In genomic region chr1:6360517-6360916, GRCh38 we compare ENCODE assay signal across 11 cellular contexts. TPM values are rescaled to one million over a fixed set of nuclear protein-coding genes. Genes with fewer than 3 reads are reported as not detected.
DNase-seq lines count a peak whose midpoint lies in the region; ATAC-seq, FAIRE-seq and TF ChIP-seq lines count a peak whose summit lies in the region.
"Had no signal": no experiment of that assay in that cellular context is flagged by ENCODE, and none has a peak within 500 bp of the region (broad histone marks: within the 10 kb centered on the region; RNA-seq: fewer than 3 reads in every experiment).

No MANE protein-coding gene starts in this region.

- no peak overlapping the region for H3K4me3 Mint-ChIP-seq in GM23338

- H3K9me3 Mint-ChIP-seq in GM23338, result 0 out of 3 replicates have a peak, but pooled peaks cover 3% of the 10 kb centered on the region

- TF ChIP-seq POLR2A in spleen (IDR thresholded peaks at IDR 0.05), result no peak

- H3K27me3 Mint-ChIP-seq in GM23338 (ENCODE audit: insufficient read depth, low read depth, poor library complexity), result peaks cover 27% of the 10 kb centered on the region

- H3K4me1 Mint-ChIP-seq in GM23338, result peaks cover 43% of the 10 kb centered on the region

- WGBS in spleen, 5 donors, result 40 to 71% (median 57%) methylated on average over 8 of the region's 8 CpGs

- no peaks in the 10 kb centered on the region for H3K9me2 ChIP-seq in GM23338 (ENCODE audit: insufficient read depth)

- no peak for FAIRE-seq in kidney (lab: Jason Lieb, UNC)

- ATAC-seq in GM23338, result no peak

- DNase-seq in GM23338 (ENCODE audit: low spot score) (no peak), kidney (no peak), spleen (no peak), AG20443 (ENCODE audit: low spot score) (no peak), HT-29 (ENCODE audit: low spot score) (no peak)
- DNase-seq in activated effector memory CD4-positive, alpha-beta T cell treated with Interleukin-2 at 50 U/mL for 16 hours, result no peak
- DNase-seq: NCI-H1105 treated with DMSO at 0.1 percent for 48 hours; stimulated activated CD4-positive, alpha-beta T cell treated with anti-CD3 and anti-CD28 coated beads, Interleukin-4, amount 100 ng/mL, for 4 hours had no signal

- H3K27me3 ChIP-seq in GM23338 (ENCODE audit: insufficient read depth), result no peaks in the 10 kb centered on the region
- no peaks in the 10 kb centered on the region for H3K27me3 ChIP-seq in spleen (replicated peaks in 1 of 7)

- H3K4me2 ChIP-seq in GM23338, result no peak overlapping the region

- H3K9me3 ChIP-seq in kidney (ENCODE audit: control insufficient read depth in 1 of 2, low read length in 2 of 2) (no peaks in the 10 kb centered on the region), spleen (no peaks in the 10 kb centered on the region)

- H3K27ac ChIP-seq in GM23338 (ENCODE audit: low read depth) (peak overlapping the region; percentile 66), VCaP (peak overlapping the region; percentile 76), kidney (ENCODE audit: low read depth in 2 of 2, low read length in 2 of 2) (peak overlapping the region; percentile 85 to 88), spleen (peak overlapping the region; percentile 61 to 89 (median 86))

- H3K4me1 ChIP-seq in GM23338 (ENCODE audit: insufficient read depth), result peaks cover 22% of the 10 kb centered on the region
- H3K4me1 ChIP-seq in kidney (ENCODE audit: control insufficient read depth in 1 of 2, insufficient read depth in 1 of 2, low read depth in 1 of 2, low read length in 2 of 2), result peaks cover 35 to 39% of the 10 kb centered on the region in 2 donors
- H3K4me1 ChIP-seq in spleen, result peaks cover 28 to 84% (median 47%) of the 10 kb centered on the region in 6 donors

- peaks cover 17% of the 10 kb centered on the region for H3K36me3 Mint-ChIP-seq in GM23338 (ENCODE audit: low read depth)

- H3F3A ChIP-seq in GM23338 (replicated peaks; ENCODE audit: low read depth), result no peaks in the 10 kb centered on the region

- peaks cover 25% of the 10 kb centered on the region for H4K20me1 ChIP-seq in GM23338 (replicated peaks; ENCODE audit: insufficient read depth)

- TF ChIP-seq CTCF in GM23338 (conservative IDR thresholded peaks at IDR 0.05; ENCODE audit: low read depth in 2 of 2), result no peak
- no peak for TF ChIP-seq CTCF in VCaP (conservative IDR thresholded peaks at IDR 0.05)
- TF ChIP-seq CTCF in kidney (IDR thresholded peaks at IDR 0.05; ENCODE audit: borderline replicate concordance, extremely low read depth, insufficient read depth), result no peak
- TF ChIP-seq CTCF in spleen (IDR thresholded peaks at IDR 0.05 in 8 of 11, conservative IDR thresholded peaks at IDR 0.05 in 3 of 11), result no peak

- intact Hi-C loops in kidney (cut with DNase I), result no loop called here
- intact Hi-C loops in spleen (cut with DNase I; ENCODE audit: low total_unique reads), result loop anchor here (5.0 kb wide), 1 partner anchor 42 kb away; no protein-coding TSS in a partner anchor

- H3K79me2 ChIP-seq in GM23338 (replicated peaks; ENCODE audit: insufficient read depth), result peaks cover 63% of the 10 kb centered on the region

- H3K4me3 ChIP-seq in GM23338, result no peak overlapping the region
- H3K4me3 ChIP-seq in kidney (ENCODE audit: low read length in 2 of 2), result peak overlapping the region; percentile 26 to 42
- H3K4me3 ChIP-seq in spleen, result no peak overlapping the region
- H3K4me3 ChIP-seq: lung had no signal

- H3K27ac Mint-ChIP-seq in GM23338, result peak overlapping the region; percentile 81

- H3K36me3 ChIP-seq in GM23338 (ENCODE audit: insufficient read depth) (no peaks in the 10 kb centered on the region), kidney (ENCODE audit: control insufficient read depth in 1 of 2, insufficient read depth in 2 of 2, low read length in 2 of 2) (no peaks in the 10 kb centered on the region), spleen (no peaks in the 10 kb centered on the region)

- H2AFZ ChIP-seq in GM23338, result no peak overlapping the region

- peak overlapping the region in 1 of 2 donors; percentile 78 for H3K9ac ChIP-seq in kidney (ENCODE audit: low read length in 2 of 2)

TF ChIP-seq in GM23338, 12 proteins besides CTCF, POLR2A, EP300 and RAD21 (continues in another document):
- TF ChIP-seq POLR2AphosphoS5 (IDR thresholded peaks at IDR 0.05; ENCODE audit: low read depth) (no peak), ZNF114 (CRISPR knock-in tag; IDR thresholded peaks at IDR 0.05) (no peak), ZNF331 (CRISPR knock-in tag; IDR thresholded peaks at IDR 0.05; ENCODE audit: low read depth) (no peak), ZNF462 (CRISPR knock-in tag; IDR thresholded peaks at IDR 0.05) (no peak), JUNB (IDR thresholded peaks at IDR 0.05; ENCODE audit: unreplicated experiment) (no peak), EZH2phosphoT487 (IDR thresholded peaks at IDR 0.05; ENCODE audit: unreplicated experiment) (no peak)

RNA-seq across cellular contexts. Expression of gene ACOT7, which starts 33.0 kb away (rescaled TPM):
- 167 and 172 TPM in 2 replicates for total RNA-seq in GM23338 (2014; rRNA removed; shearing (Covaris generic))
- 169 TPM in 2 replicates for polyA plus RNA-seq in GM23338 (2016; fragmentation: Nextera tagmentation; extraction: Ambion mirVana)
- total RNA-seq in kidney, result 23.0 TPM
- polyA plus RNA-seq in kidney (ENCODE audit: insufficient read depth, low read depth, low replicate concordance), result 135 TPM
- total RNA-seq in spleen, result 10 to 100 TPM; 11.3 to 31.5 (median 18.1) TPM
- 10 to 100 TPM; 10.6 to 26.7 (median 22.5) TPM for polyA plus RNA-seq in spleen
- total RNA-seq in HT-29 (2014; rRNA removed; shearing (Covaris generic)), result 31.7 and 33.9 TPM in 2 replicates

RNA-seq across cellular contexts. Expression of gene HES2, which starts 59.2 kb away (rescaled TPM):
- 1.2 and 1.6 TPM in 2 replicates for total RNA-seq in GM23338 (2014; rRNA removed; shearing (Covaris generic))
- polyA plus RNA-seq in GM23338 (2016; fragmentation: Nextera tagmentation; extraction: Ambion mirVana) (1.1 and 2.1 TPM in 2 replicates), kidney (ENCODE audit: insufficient read depth, low read depth, low replicate concordance) (1.6 TPM), spleen (1 to 10 TPM in 1 of 3 donors, under 1 TPM in 1, not detected in 1; 0.02 to 1.3 TPM)
- total RNA-seq in kidney (1.3 TPM), spleen (under 1 TPM in 2 of 7 donors, not detected in 5; 0.22 to 0.26 TPM)
- 0.16 TPM in 1 of 2 replicates, not detected in the other for total RNA-seq in HT-29 (2014; rRNA removed; shearing (Covaris generic))
- total RNA-seq: Right ventricle myocardium inferior had no signal

Comparison
In these comparisons a context has a peak if more than half of its experiments do, and no peak if none do; other contexts are left out.
1. H3K4me3 ChIP-seq: peak in kidney (2 of 2); none in GM23338 (single experiment) and spleen (0 of 8).
2. Peak in every context shown above with its lines, with median percentiles within 50 percentile points of each other: H3K27ac ChIP-seq.